6 cellular contexts compared by ENCODE assay signal in the genomic region with DNA sequence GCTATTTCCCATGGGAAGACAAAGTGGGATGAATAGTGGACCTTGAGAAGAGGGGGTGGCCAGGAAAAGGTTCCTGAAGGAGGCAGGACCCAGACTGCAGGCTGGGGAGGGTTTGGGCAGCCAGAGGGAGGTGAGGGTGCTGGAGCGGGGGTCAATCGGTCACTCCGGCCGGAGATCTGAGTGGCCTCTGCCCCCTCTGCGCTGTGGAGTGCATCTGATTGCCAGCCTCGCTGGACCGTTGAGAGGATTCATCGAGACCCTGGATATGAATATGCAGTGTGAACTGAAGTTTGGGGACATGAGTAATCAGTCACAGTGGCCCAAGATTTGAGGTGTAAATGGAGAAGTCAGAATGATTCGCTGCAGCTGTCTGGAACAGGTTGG. TPM values are rescaled to one million over a fixed set of nuclear protein-coding genes. Genes with fewer than 3 reads are reported as not detected.
DNase-seq lines count a peak whose midpoint lies in the region; ATAC-seq and TF ChIP-seq lines count a peak whose summit lies in the region.

No MANE protein-coding gene starts in this region.

- H3K4me3 Mint-ChIP-seq in WTC11: peak overlapping the region; percentile 100

- TF ChIP-seq CTCF in AG10803 (conservative IDR thresholded peaks at IDR 0.05; ENCODE audit: low read length) (no peak), WTC11 (IDR thresholded peaks at IDR 0.05) (no peak)

- H3K9me3 Mint-ChIP-seq in WTC11: peaks cover 4% of the 10 kb centered on the region

- peaks cover 6% of the 10 kb centered on the region for H3K27me3 Mint-ChIP-seq in WTC11 (ENCODE audit: low read depth)

- ATAC-seq in WTC11 (no peak), left colon (peak; percentile 2)

- intact Hi-C loops in left colon (cut with DNase I, micrococcal nuclease): loop anchor here in 1 of 2 donors (10.0 kb wide), 1 partner anchor 121 kb away; no protein-coding TSS in a partner anchor

- peaks cover 16% of the 10 kb centered on the region for H3K36me3 Mint-ChIP-seq in WTC11

- peak overlapping the region; percentile 100 for H3K4me3 ChIP-seq in AG10803 (ENCODE audit: low read length)

- H3K27ac Mint-ChIP-seq in WTC11: peak overlapping the region; percentile 99

- no peak for DNase-seq in AG10803 (ENCODE audit: low read depth)
- no peak for DNase-seq in WTC11 (ENCODE audit: low spot score)
- DNase-seq in left colon: no peak
- DNase-seq in ureter (ENCODE audit: low spot score): no peak
- no peak for DNase-seq in NCI-H69 (lab: John Stamatoyannopoulos, UW)
- DNase-seq in A172 (ENCODE audit: low spot score): no peak

- POLR2A ChIA-PET in WTC11 (lab: Charles Lee): no interaction called here

- CTCF ChIA-PET in WTC11 (lab: Charles Lee): interaction anchor here (0.5 to 2.9 kb wide), 9 partner anchors 11 to 131 kb away, joined by 3 to 14 read pairs (median 6); a partner anchor contains a TSS

- H3K4me1 Mint-ChIP-seq in WTC11: peaks cover 33% of the 10 kb centered on the region

TF ChIP-seq in WTC11, 78 proteins besides CTCF, POLR2A, EP300 and RAD21:
- TF ChIP-seq, protein P1, sequence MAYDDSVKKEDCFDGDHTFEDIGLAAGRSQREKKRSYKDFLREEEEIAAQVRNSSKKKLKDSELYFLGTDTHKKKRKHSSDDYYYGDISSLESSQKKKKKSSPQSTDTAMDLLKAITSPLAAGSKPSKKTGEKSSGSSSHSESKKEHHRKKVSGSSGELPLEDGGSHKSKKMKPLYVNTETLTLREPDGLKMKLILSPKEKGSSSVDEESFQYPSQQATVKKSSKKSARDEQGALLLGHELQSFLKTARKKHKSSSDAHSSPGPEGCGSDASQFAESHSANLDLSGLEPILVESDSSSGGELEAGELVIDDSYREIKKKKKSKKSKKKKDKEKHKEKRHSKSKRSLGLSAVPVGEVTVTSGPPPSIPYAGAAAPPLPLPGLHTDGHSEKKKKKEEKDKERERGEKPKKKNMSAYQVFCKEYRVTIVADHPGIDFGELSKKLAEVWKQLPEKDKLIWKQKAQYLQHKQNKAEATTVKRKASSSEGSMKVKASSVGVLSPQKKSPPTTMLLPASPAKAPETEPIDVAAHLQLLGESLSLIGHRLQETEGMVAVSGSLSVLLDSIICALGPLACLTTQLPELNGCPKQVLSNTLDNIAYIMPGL (CRISPR knock-in tag; IDR thresholded peaks at IDR 0.05): 0 out of 2 replicates have a peak, but pooled peaks have one; percentile 3
- TF ChIP-seq, protein P2, sequence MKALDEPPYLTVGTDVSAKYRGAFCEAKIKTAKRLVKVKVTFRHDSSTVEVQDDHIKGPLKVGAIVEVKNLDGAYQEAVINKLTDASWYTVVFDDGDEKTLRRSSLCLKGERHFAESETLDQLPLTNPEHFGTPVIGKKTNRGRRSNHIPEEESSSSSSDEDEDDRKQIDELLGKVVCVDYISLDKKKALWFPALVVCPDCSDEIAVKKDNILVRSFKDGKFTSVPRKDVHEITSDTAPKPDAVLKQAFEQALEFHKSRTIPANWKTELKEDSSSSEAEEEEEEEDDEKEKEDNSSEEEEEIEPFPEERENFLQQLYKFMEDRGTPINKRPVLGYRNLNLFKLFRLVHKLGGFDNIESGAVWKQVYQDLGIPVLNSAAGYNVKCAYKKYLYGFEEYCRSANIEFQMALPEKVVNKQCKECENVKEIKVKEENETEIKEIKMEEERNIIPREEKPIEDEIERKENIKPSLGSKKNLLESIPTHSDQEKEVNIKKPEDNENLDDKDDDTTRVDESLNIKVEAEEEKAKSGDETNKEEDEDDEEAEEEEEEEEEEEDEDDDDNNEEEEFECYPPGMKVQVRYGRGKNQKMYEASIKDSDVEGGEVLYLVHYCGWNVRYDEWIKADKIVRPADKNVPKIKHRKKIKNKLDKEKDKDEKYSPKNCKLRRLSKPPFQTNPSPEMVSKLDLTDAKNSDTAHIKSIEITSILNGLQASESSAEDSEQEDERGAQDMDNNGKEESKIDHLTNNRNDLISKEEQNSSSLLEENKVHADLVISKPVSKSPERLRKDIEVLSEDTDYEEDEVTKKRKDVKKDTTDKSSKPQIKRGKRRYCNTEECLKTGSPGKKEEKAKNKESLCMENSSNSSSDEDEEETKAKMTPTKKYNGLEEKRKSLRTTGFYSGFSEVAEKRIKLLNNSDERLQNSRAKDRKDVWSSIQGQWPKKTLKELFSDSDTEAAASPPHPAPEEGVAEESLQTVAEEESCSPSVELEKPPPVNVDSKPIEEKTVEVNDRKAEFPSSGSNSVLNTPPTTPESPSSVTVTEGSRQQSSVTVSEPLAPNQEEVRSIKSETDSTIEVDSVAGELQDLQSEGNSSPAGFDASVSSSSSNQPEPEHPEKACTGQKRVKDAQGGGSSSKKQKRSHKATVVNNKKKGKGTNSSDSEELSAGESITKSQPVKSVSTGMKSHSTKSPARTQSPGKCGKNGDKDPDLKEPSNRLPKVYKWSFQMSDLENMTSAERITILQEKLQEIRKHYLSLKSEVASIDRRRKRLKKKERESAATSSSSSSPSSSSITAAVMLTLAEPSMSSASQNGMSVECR (CRISPR knock-in tag; IDR thresholded peaks at IDR 0.05; ENCODE audit: borderline replicate concordance): no peak

RNA-seq across cellular contexts. Expression of a gene that starts 5.5 kb away (rescaled TPM):
- total RNA-seq in WTC11 (2021) (31.3 to 33.5 TPM (median 32.0 TPM) in 3 replicates), left colon (10 to 100 TPM; 22.5 to 23.3 TPM), ureter (56.5 TPM)
- 13.0 and 21.6 TPM in 2 replicates for total RNA-seq in A172 (2014; rRNA removed; shearing (Covaris generic))

RNA-seq across cellular contexts. Expression of a gene that starts 8.1 kb away (rescaled TPM):
- total RNA-seq in WTC11 (2021) (94.6 to 100 TPM (median 99.5 TPM) in 3 replicates), left colon (10 to 100 TPM; 15.2 to 18.7 TPM), ureter (22.7 TPM)
- 7.3 and 20.2 TPM in 2 replicates for total RNA-seq in A172 (2014; rRNA removed; shearing (Covaris generic))

RNA-seq across cellular contexts. Expression of a gene that starts 11.0 kb away (rescaled TPM):
- total RNA-seq in WTC11 (2021) (9.9 to 12.1 TPM (median 11.4 TPM) in 3 replicates), left colon (10 to 100 TPM in 1 of 2 donors, 1 to 10 TPM in 1; 8.6 to 11.6 TPM), ureter (9.5 TPM)
- total RNA-seq in A172 (2014; rRNA removed; shearing (Covaris generic)): 0.62 and 6.5 TPM in 2 replicates

RNA-seq across cellular contexts. Expression of a gene that starts 12.7 kb away (rescaled TPM):
- total RNA-seq in WTC11 (2021) (21.1 to 24.8 TPM (median 24.8 TPM) in 3 replicates), left colon (1 to 10 TPM; 6.2 to 6.7 TPM), ureter (12.3 TPM)
- 2.6 and 6.0 TPM in 2 replicates for total RNA-seq in A172 (2014; rRNA removed; shearing (Covaris generic))

RNA-seq across cellular contexts. Expression of a gene that starts 19.5 kb away (rescaled TPM):
- total RNA-seq in WTC11 (2021) (249 to 302 TPM (median 249 TPM) in 3 replicates), left colon (100 to 1,000 TPM; 142 to 167 TPM), ureter (195 TPM)
- 143 and 169 TPM in 2 replicates for total RNA-seq in A172 (2014; rRNA removed; shearing (Covaris generic))
